ENCODE assay signal across 1 cellular context in the genomic region with DNA sequence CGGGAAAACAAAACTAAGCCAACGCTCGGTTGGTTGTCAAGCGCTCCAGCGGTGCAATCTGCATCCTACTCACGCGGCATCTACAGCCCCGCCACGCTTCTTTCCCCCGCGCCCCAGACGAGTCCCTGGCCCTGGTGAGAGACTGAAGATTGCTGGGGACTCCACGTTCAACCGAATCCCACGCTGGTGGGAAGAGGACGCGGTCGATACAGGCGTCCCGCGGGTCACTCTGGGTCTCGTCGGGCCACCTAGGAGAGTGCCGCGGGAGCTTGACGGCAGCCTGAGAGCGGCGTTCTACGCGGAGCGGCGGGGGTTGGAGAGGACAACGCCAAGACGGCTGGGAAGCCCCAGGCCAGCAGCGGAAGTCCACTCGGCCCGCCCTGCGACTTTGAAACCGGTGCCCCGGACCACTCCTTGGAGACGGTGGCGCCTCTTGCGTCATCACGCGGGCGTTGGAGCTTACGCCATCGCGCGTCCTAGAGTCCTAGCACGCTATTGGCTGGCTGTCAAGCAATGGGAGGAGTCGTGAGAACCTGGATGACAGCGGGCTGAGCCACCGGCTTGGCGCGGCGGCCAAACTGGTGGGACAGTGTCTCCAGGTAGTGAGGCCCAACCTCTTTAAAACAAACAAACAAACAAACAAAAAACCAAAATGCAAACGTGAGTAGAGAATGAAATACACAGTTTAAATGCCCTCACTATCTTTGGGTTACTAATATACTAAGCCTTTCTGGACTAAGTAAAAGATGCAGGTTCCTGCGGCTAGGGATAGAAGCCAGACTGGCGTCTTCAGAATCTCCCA.
A peak's percentile ranks its signal among the peaks of the same experiment; 100 is the strongest.
TF ChIP-seq lines count a peak whose summit lies in the region.

A gene (minus strand): TSS at position 367 of the 802 bp plus-strand sequence. CDS start 436 bp downstream, outside the sequence.

TF ChIP-seq in WTC11, 78 proteins besides CTCF, POLR2A, EP300 and RAD21 (continued from another document):
- TF ChIP-seq, protein P1, sequence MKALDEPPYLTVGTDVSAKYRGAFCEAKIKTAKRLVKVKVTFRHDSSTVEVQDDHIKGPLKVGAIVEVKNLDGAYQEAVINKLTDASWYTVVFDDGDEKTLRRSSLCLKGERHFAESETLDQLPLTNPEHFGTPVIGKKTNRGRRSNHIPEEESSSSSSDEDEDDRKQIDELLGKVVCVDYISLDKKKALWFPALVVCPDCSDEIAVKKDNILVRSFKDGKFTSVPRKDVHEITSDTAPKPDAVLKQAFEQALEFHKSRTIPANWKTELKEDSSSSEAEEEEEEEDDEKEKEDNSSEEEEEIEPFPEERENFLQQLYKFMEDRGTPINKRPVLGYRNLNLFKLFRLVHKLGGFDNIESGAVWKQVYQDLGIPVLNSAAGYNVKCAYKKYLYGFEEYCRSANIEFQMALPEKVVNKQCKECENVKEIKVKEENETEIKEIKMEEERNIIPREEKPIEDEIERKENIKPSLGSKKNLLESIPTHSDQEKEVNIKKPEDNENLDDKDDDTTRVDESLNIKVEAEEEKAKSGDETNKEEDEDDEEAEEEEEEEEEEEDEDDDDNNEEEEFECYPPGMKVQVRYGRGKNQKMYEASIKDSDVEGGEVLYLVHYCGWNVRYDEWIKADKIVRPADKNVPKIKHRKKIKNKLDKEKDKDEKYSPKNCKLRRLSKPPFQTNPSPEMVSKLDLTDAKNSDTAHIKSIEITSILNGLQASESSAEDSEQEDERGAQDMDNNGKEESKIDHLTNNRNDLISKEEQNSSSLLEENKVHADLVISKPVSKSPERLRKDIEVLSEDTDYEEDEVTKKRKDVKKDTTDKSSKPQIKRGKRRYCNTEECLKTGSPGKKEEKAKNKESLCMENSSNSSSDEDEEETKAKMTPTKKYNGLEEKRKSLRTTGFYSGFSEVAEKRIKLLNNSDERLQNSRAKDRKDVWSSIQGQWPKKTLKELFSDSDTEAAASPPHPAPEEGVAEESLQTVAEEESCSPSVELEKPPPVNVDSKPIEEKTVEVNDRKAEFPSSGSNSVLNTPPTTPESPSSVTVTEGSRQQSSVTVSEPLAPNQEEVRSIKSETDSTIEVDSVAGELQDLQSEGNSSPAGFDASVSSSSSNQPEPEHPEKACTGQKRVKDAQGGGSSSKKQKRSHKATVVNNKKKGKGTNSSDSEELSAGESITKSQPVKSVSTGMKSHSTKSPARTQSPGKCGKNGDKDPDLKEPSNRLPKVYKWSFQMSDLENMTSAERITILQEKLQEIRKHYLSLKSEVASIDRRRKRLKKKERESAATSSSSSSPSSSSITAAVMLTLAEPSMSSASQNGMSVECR (CRISPR knock-in tag; IDR thresholded peaks at IDR 0.05; ENCODE audit: borderline replicate concordance) = peak; percentile 97
- 0 out of 2 replicates have a peak, but pooled peaks have one; percentile 32 for TF ChIP-seq JUN (CRISPR knock-in tag; IDR thresholded peaks at IDR 0.05)
- TF ChIP-seq OVOL2 (CRISPR knock-in tag; IDR thresholded peaks at IDR 0.05; ENCODE audit: borderline replicate concordance) = no peak
- TF ChIP-seq, protein P2, sequence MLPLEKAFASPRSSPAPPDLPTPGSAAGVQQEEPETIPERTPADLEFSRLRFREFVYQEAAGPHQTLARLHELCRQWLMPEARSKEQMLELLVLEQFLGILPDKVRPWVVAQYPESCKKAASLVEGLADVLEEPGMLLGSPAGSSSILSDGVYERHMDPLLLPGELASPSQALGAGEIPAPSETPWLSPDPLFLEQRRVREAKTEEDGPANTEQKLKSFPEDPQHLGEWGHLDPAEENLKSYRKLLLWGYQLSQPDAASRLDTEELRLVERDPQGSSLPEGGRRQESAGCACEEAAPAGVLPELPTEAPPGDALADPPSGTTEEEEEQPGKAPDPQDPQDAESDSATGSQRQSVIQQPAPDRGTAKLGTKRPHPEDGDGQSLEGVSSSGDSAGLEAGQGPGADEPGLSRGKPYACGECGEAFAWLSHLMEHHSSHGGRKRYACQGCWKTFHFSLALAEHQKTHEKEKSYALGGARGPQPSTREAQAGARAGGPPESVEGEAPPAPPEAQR (CRISPR knock-in tag; IDR thresholded peaks at IDR 0.05) = no peak
- TF ChIP-seq, protein P3, sequence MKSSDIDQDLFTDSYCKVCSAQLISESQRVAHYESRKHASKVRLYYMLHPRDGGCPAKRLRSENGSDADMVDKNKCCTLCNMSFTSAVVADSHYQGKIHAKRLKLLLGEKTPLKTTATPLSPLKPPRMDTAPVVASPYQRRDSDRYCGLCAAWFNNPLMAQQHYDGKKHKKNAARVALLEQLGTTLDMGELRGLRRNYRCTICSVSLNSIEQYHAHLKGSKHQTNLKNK (CRISPR knock-in tag; IDR thresholded peaks at IDR 0.05) = no peak
- 0 out of 2 replicates have a peak, but pooled peaks have one; percentile 73 for TF ChIP-seq ZNF219 (CRISPR knock-in tag; IDR thresholded peaks at IDR 0.05; ENCODE audit: borderline replicate concordance)
- TF ChIP-seq, protein P4, sequence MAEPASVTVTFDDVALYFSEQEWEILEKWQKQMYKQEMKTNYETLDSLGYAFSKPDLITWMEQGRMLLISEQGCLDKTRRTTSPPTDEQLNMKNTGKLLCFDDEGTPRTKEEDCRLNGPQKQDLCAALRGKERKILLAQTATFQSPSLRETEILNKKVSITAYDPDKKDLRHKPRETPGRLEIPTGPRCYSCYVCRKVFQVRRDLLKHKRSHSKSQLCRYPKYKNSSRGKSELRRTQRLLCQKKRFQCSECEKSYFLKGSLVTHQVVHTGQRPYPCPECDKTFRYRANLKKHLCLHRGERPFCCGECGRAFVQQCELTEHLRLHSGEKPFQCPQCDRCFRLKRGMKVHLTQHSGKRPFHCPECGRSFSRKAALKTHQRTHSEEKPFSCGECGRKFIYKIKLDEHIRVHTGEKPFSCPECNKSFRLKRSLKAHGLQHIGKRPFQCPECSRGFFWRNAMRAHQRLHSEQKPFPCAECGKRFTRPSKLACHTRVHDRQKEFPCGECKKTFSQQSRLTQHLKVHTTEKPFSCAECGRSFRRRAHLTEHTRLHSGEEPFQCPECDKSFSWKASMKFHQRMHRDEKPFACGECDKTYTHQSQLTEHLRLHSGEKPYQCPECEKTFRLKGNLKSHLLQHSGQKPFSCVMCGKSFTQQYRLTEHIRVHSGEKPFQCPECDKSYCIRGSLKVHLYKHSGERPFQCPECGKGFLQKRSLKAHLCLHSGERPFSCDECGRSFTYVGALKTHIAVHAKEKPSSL (CRISPR knock-in tag; conservative IDR thresholded peaks at IDR 0.05) = no peak
